In the genomic region with DNA sequence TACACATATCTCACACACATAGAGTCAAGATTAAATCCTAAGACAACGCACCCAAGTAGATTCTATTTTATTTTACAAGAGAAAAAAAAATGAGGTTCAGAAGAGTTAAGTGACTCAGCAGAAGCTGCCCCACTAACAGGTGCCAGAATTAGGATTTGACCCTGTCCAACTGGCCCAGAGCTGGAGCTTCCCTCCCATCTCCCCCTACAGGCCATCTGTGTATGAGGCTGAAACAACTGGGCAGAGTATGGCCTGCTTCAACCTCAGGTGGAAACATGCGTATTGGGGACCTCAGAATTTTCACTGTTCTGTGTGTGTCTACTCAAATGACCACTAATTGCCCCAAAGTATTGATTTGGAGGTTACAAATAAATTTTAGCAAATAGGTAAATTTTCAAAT, we compare ENCODE assay signal across 11 cellular contexts. TPM values are rescaled to one million over a fixed set of nuclear protein-coding genes. Genes with fewer than 3 reads are reported as not detected.
DNase-seq lines count a peak whose midpoint lies in the region; ATAC-seq and TF ChIP-seq lines count a peak whose summit lies in the region.
"Had no signal": no experiment of that assay in that cellular context is flagged by ENCODE, and none has a peak within 500 bp of the region (broad histone marks: within the 10 kb centered on the region; RNA-seq: fewer than 3 reads in every experiment).

No MANE protein-coding gene starts in this region.

- peaks cover under 1% of the 10 kb centered on the region for H3K4me1 Mint-ChIP-seq in CD14-positive monocyte
- H3K4me1 Mint-ChIP-seq: naive thymus-derived CD4-positive, alpha-beta T cell had no signal

- H3K36me3 Mint-ChIP-seq in CD14-positive monocyte, result no peaks in the 10 kb centered on the region
- H3K36me3 Mint-ChIP-seq: activated CD4-positive, alpha-beta memory T cell treated with anti-CD3 and anti-CD28 coated beads for 36 hours; naive thymus-derived CD4-positive, alpha-beta T cell had no signal

- intact Hi-C loops in CD14-positive monocyte (cut with micrococcal nuclease), result no loop called here

- ATAC-seq in left lobe of liver, result peak; percentile 95
- ATAC-seq: naive thymus-derived CD4-positive, alpha-beta T cell had no signal

- peak overlapping the region in 1 of 7 donors; percentile 42 for H3K27ac Mint-ChIP-seq in CD14-positive monocyte
- H3K27ac Mint-ChIP-seq: activated CD4-positive, alpha-beta memory T cell treated with anti-CD3 and anti-CD28 coated beads for 36 hours; naive thymus-derived CD4-positive, alpha-beta T cell had no signal

- H3K9me3 Mint-ChIP-seq in CD14-positive monocyte, result peaks cover 2 to 15% (median 5%) of the 10 kb centered on the region in 7 donors
- H3K9me3 Mint-ChIP-seq: activated CD4-positive, alpha-beta memory T cell treated with anti-CD3 and anti-CD28 coated beads for 36 hours had no signal

- H3K27me3 Mint-ChIP-seq in CD14-positive monocyte (ENCODE audit: low read depth in 3 of 3), result peaks cover 0 to 1% (median 0%) of the 10 kb centered on the region in 3 donors
- H3K27me3 Mint-ChIP-seq: activated CD4-positive, alpha-beta memory T cell treated with anti-CD3 and anti-CD28 coated beads for 36 hours had no signal

- DNase-seq in CD14-positive monocyte (ENCODE audit: low spot score), result no peak
- DNase-seq in HuH-7 (ENCODE audit: low spot score), result peak; percentile 42
- peak; percentile 9 for DNase-seq in amniotic epithelial cell (ENCODE audit: low read depth)
- no peak for DNase-seq in left lobe of liver (ENCODE audit: low spot score)
- DNase-seq in activated naive CD4-positive, alpha-beta T cell treated with Interleukin-2 at 50 U/mL for 16 hours, result no peak
- DNase-seq in NCI-H446 (lab: John Stamatoyannopoulos, UW), result no peak
- DNase-seq in anterior cingulate cortex (lab: John Stamatoyannopoulos, UW), result no peak
- DNase-seq in activated effector memory CD4-positive, alpha-beta T cell treated with anti-CD3 and anti-CD28 coated beads, Interleukin-2, amount 50 U/mL, for 16 hours, result no peak
- DNase-seq: activated CD4-positive, alpha-beta memory T cell treated with anti-CD3 and anti-CD28 coated beads for 36 hours; naive thymus-derived CD4-positive, alpha-beta T cell; NCI-H2171 treated with DMSO at 0.1 percent for 48 hours had no signal

- TF ChIP-seq CTCF in CD14-positive monocyte (IDR thresholded peaks at IDR 0.05), result peak; percentile 48

- no peak overlapping the region for H3K4me3 Mint-ChIP-seq in CD14-positive monocyte
- H3K4me3 Mint-ChIP-seq: activated CD4-positive, alpha-beta memory T cell treated with anti-CD3 and anti-CD28 coated beads for 36 hours had no signal

RNA-seq across cellular contexts. Expression of gene PSMG1, which starts 29.9 kb away (rescaled TPM):
- 10 to 100 TPM; 26.2 to 29.2 TPM for polyA plus RNA-seq in CD14-positive monocyte
- 18.2 TPM for total RNA-seq in left lobe of liver

Comparison
In these comparisons a context has a peak if more than half of its experiments do, and no peak if none do; other contexts are left out.
1. DNase-seq: peak in HuH-7 (single experiment) and amniotic epithelial cell (single experiment); none in CD14-positive monocyte (single experiment), left lobe of liver (single experiment), activated naive CD4-positive, alpha-beta T cell treated with Interleukin-2 at 50 U/mL for 16 hours (single experiment), NCI-H446 (0 of 2), anterior cingulate cortex (0 of 58) and activated effector memory CD4-positive, alpha-beta T cell treated with anti-CD3 and anti-CD28 coated beads, Interleukin-2, amount 50 U/mL, for 16 hours (single experiment).